Comparison of ENCODE assay signal across 8 cellular contexts in the genomic region with DNA sequence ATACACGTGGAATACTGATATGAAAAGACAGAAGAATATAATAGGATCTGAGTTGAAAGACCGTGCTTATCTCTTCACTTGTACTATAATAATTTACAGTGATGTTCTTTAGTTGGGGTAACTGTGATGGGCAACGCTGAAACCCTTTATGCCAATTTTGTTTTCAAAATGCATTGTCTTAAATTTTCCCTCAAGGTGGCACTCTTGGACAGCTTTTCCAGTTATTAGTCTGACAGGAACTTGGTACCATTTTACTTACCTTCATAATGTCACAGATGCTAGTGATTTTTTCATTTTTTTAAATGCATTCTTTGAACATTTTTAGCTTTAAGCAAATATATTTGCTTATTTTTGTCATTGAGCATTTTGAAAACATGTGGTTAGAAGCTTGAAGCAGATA. TPM values are rescaled to one million over a fixed set of nuclear protein-coding genes. Genes with fewer than 3 reads are reported as not detected.
DNase-seq lines count a peak whose midpoint lies in the region; TF ChIP-seq lines count a peak whose summit lies in the region.
"Not testable (repeated sequence)": the region's sequence is repeated elsewhere in the genome, so short reads cannot be mapped to it uniquely, and the experiment has no call there.

No MANE protein-coding gene starts in this region.

- H3F3A ChIP-seq in Loucy (ENCODE audit: low read depth), result not testable (repeated sequence)

- H3K4me1 ChIP-seq in Loucy (ENCODE audit: insufficient read depth, low read length, poor library complexity, severe bottlenecking); osteoblast (ENCODE audit: insufficient read depth, low read length): not testable (repeated sequence)

- TF ChIP-seq CTCF in AG10803 (conservative IDR thresholded peaks at IDR 0.05; ENCODE audit: low read length) (peak; percentile 22; the same call in 1 of the 2 replicates), GM12872 (IDR thresholded peaks at IDR 0.05; ENCODE audit: insufficient read depth, low read depth, low read length) (0 out of 3 replicates have a peak, but pooled peaks have one; percentile 1), Loucy (conservative IDR thresholded peaks at IDR 0.05; ENCODE audit: low read length) (peak; percentile 59), fibroblast of mammary gland (conservative IDR thresholded peaks at IDR 0.05; ENCODE audit: control insufficient read depth, insufficient read depth, low read depth, low read length) (peak; percentile 11), osteoblast (IDR thresholded peaks at IDR 0.05; ENCODE audit: extremely low read depth, low read depth, low read length) (peak; percentile 14)

- not testable (repeated sequence) for DNase-seq in AG10803 (ENCODE audit: low read depth); osteoblast (ENCODE audit: insufficient read length, low spot score, missing footprints)
- peak; percentile 13 for DNase-seq in NCI-H2196 (lab: John Stamatoyannopoulos, UW; ENCODE audit: unreplicated experiment)
- DNase-seq in RKO (ENCODE audit: low spot score), result peak; percentile 53
- DNase-seq in amniotic epithelial cell (ENCODE audit: low read depth), result peak; percentile 11
- DNase-seq in fibroblast of mammary gland (ENCODE audit: low read depth), result peak; percentile 2

- not testable (repeated sequence) for H2AFZ ChIP-seq in Loucy (ENCODE audit: low read length); osteoblast (ENCODE audit: low read length)

- H3K4me3 ChIP-seq in AG10803 (ENCODE audit: low read length); Loucy (ENCODE audit: low read length, poor library complexity, severe bottlenecking); fibroblast of mammary gland (ENCODE audit: control insufficient read depth, low read depth, low read length); osteoblast (ENCODE audit: insufficient read depth, low read length): not testable (repeated sequence)

- H3K79me2 ChIP-seq in Loucy (ENCODE audit: insufficient read depth, low read length); osteoblast (ENCODE audit: insufficient read depth, low read length): not testable (repeated sequence)

- not testable (repeated sequence) for H3K9me2 ChIP-seq in Loucy (replicated peaks; ENCODE audit: low read depth, low read length)

- H3K27me3 ChIP-seq in Loucy (ENCODE audit: insufficient read depth, low read length, poor library complexity, severe bottlenecking); osteoblast (ENCODE audit: insufficient read depth, low read length): not testable (repeated sequence)

- H3K9ac ChIP-seq in Loucy (ENCODE audit: low read depth, low read length, poor library complexity, severe bottlenecking), result not testable (repeated sequence)

- not testable (repeated sequence) for H4K20me1 ChIP-seq in Loucy (ENCODE audit: insufficient read depth, low read length, poor library complexity, severe bottlenecking); osteoblast (ENCODE audit: insufficient read depth, low read length)

- H3K27ac ChIP-seq in osteoblast (ENCODE audit: low read depth, low read length), result not testable (repeated sequence)

- H3K36me3 ChIP-seq in Loucy (ENCODE audit: insufficient read depth, low read length); osteoblast (ENCODE audit: insufficient read depth, low read length): not testable (repeated sequence)

- H3K9me3 ChIP-seq in Loucy (ENCODE audit: insufficient read depth, low read depth, low read length); osteoblast (ENCODE audit: low read depth, low read length): not testable (repeated sequence)

- not testable (repeated sequence) for H3K4me2 ChIP-seq in Loucy (ENCODE audit: low read depth, low read length, poor library complexity, severe bottlenecking); osteoblast (ENCODE audit: insufficient read depth, low read length)

RNA-seq across cellular contexts. Expression of gene ALG10, which starts 16.1 kb away (rescaled TPM):
- total RNA-seq in osteoblast, result 6.9 and 9.7 TPM in 2 replicates

Comparison
In these comparisons a context has a peak if more than half of its experiments do, and no peak if none do; other contexts are left out.
1. CTCF ChIP-seq: peak in every context shown above with its lines; median percentile 59 in Loucy; 22 in AG10803; 14 in osteoblast; 11 in fibroblast of mammary gland; 1 in GM12872.